Comparison of ENCODE assay signal across 6 cellular contexts in the genomic region with DNA sequence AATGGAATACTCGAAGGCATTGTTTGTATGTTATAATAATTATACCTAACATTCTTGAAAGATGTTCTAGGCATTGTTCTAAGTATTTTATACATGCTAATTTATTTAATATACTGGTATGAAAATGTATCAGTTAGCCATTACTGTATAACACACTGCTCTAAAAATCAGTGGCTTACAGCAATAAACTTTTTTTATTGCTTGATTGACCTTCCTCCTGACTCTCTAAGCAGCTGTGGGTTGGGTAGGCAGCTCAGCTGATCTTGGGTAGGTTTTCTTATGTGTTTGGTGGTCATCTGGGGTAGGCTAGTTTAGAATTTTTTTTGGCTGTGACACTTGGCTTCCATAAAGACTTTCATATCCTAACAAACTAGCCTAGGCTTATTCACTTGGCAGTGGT.
"Had no signal": no experiment of that assay in that cellular context is flagged by ENCODE, and none has a peak within 500 bp of the region (broad histone marks: within the 10 kb centered on the region; RNA-seq: fewer than 3 reads in every experiment).

No MANE protein-coding gene starts in this region.

- ATAC-seq: HepG2 had no signal

- H3K27ac ChIP-seq: HL-60 had no signal

- DNase-seq: IMR-90, KBM-7, KG1 had no signal

- FAIRE-seq: HepG2, HTR-8/SVneo had no signal
